13 cellular contexts compared by ENCODE assay signal in genomic region chr3:112767177-112767576, GRCh38.
DNase-seq lines count a peak whose midpoint lies in the region; ATAC-seq and TF ChIP-seq lines count a peak whose summit lies in the region.
"Had no signal": no experiment of that assay in that cellular context is flagged by ENCODE, and none has a peak within 500 bp of the region (broad histone marks: within the 10 kb centered on the region; RNA-seq: fewer than 3 reads in every experiment).

No MANE protein-coding gene starts in this region.

- no TSS peak for BruUV-seq in MCF 10A (replicated peaks; lab: Mats Ljungman, UMichigan)

- no peak overlapping the region for H3K4me3 Mint-ChIP-seq in naive thymus-derived CD4-positive, alpha-beta T cell
- no peak overlapping the region for H3K4me3 Mint-ChIP-seq in CD8-positive, alpha-beta T cell
- no peak overlapping the region for H3K4me3 Mint-ChIP-seq in MCF 10A (ENCODE audit: unreplicated experiment)
- H3K4me3 Mint-ChIP-seq: activated T-cell treated with anti-CD3 and anti-CD28 coated beads, Interleukin-2, amount 50 U/mL, for 72 hours; natural killer cell treated with Interleukin-12 subunit alpha and Interleukin-12 subunit beta and Interleukin-15 and Interleukin-18, amount 100 ng/mL, for 72 hours had no signal

- no peaks in the 10 kb centered on the region for H3K9me3 ChIP-seq in naive thymus-derived CD4-positive, alpha-beta T cell (ENCODE audit: control insufficient read depth in 2 of 3, low read length in 3 of 3)
- no peaks in the 10 kb centered on the region for H3K9me3 ChIP-seq in CD8-positive, alpha-beta T cell (ENCODE audit: low read length)
- H3K9me3 ChIP-seq: suprapubic skin had no signal

- no peak overlapping the region for H3K27ac Mint-ChIP-seq in naive thymus-derived CD4-positive, alpha-beta T cell
- H3K27ac Mint-ChIP-seq in CD8-positive, alpha-beta T cell, result no peak overlapping the region
- H3K27ac Mint-ChIP-seq in MCF 10A (ENCODE audit: low read depth, unreplicated experiment), result no peak overlapping the region
- H3K27ac Mint-ChIP-seq: activated T-cell treated with anti-CD3 and anti-CD28 coated beads, Interleukin-2, amount 50 U/mL, for 72 hours; natural killer cell treated with Interleukin-12 subunit alpha and Interleukin-12 subunit beta and Interleukin-15 and Interleukin-18, amount 100 ng/mL, for 72 hours had no signal

- H3K27me3 Mint-ChIP-seq in naive thymus-derived CD4-positive, alpha-beta T cell, result no peaks in the 10 kb centered on the region
- no peaks in the 10 kb centered on the region for H3K27me3 Mint-ChIP-seq in CD8-positive, alpha-beta T cell (ENCODE audit: low read depth)
- H3K27me3 Mint-ChIP-seq in MCF 10A (ENCODE audit: insufficient read depth, unreplicated experiment), result no peaks in the 10 kb centered on the region
- H3K27me3 Mint-ChIP-seq: natural killer cell treated with Interleukin-12 subunit alpha and Interleukin-12 subunit beta and Interleukin-15 and Interleukin-18, amount 100 ng/mL, for 72 hours had no signal

- peaks cover 0 to 3% (median 0%) of the 10 kb centered on the region in 11 donors for H3K9me3 Mint-ChIP-seq in naive thymus-derived CD4-positive, alpha-beta T cell
- no peaks in the 10 kb centered on the region for H3K9me3 Mint-ChIP-seq in CD8-positive, alpha-beta T cell
- no peaks in the 10 kb centered on the region for H3K9me3 Mint-ChIP-seq in MCF 10A (ENCODE audit: unreplicated experiment)
- H3K9me3 Mint-ChIP-seq: activated T-cell treated with anti-CD3 and anti-CD28 coated beads, Interleukin-2, amount 50 U/mL, for 72 hours; natural killer cell treated with Interleukin-12 subunit alpha and Interleukin-12 subunit beta and Interleukin-15 and Interleukin-18, amount 100 ng/mL, for 72 hours had no signal

- CTCF ChIA-PET in naive thymus-derived CD4-positive, alpha-beta T cell (lab: Charles Lee), result interaction anchor here (0.6 kb wide), 1 partner anchor 11 kb away, joined by 4 read pairs; no protein-coding TSS in a partner anchor
- CTCF ChIA-PET in CD8-positive, alpha-beta T cell (lab: Charles Lee), result interaction anchor here (1.2 kb wide), 1 partner anchor 17 kb away, joined by 3 read pairs; no protein-coding TSS in a partner anchor
- CTCF ChIA-PET in MCF 10A (lab: Yijun Ruan, JAX), result interaction anchor here (0.6 to 1.2 kb wide), 3 partner anchors 21 to 46 kb away, joined by 3 to 4 read pairs (median 4); no protein-coding TSS in a partner anchor

- H3K36me3 Mint-ChIP-seq in naive thymus-derived CD4-positive, alpha-beta T cell, result no peaks in the 10 kb centered on the region
- no peaks in the 10 kb centered on the region for H3K36me3 Mint-ChIP-seq in CD8-positive, alpha-beta T cell
- no peaks in the 10 kb centered on the region for H3K36me3 Mint-ChIP-seq in MCF 10A (ENCODE audit: insufficient read depth, unreplicated experiment)
- H3K36me3 Mint-ChIP-seq: natural killer cell treated with Interleukin-12 subunit alpha and Interleukin-12 subunit beta and Interleukin-15 and Interleukin-18, amount 100 ng/mL, for 72 hours had no signal

- H3K4me3 ChIP-seq in naive thymus-derived CD4-positive, alpha-beta T cell (ENCODE audit: low read length), result no peak overlapping the region
- no peak overlapping the region for H3K4me3 ChIP-seq in CD8-positive, alpha-beta T cell (ENCODE audit: low read depth, low read length)
- H3K4me3 ChIP-seq: suprapubic skin had no signal

- POLR2A ChIA-PET in naive thymus-derived CD4-positive, alpha-beta T cell (lab: Charles Lee), result no interaction called here
- POLR2A ChIA-PET in CD8-positive, alpha-beta T cell (lab: Charles Lee), result no interaction called here
- POLR2A ChIA-PET in MCF 10A (lab: Yijun Ruan, JAX), result no interaction called here

- no peak overlapping the region for H3K27ac ChIP-seq in naive thymus-derived CD4-positive, alpha-beta T cell (ENCODE audit: low read depth, low read length)
- H3K27ac ChIP-seq in CD8-positive, alpha-beta T cell (ENCODE audit: low read depth, low read length), result no peak overlapping the region
- H3K27ac ChIP-seq: suprapubic skin had no signal

- peak; percentile 39 for DNase-seq in OCI-M1 (lab: John Stamatoyannopoulos, UW)
- DNase-seq in naive thymus-derived CD4-positive, alpha-beta T cell, result no peak
- no peak for DNase-seq in CD8-positive, alpha-beta T cell
- no peak for DNase-seq in activated CD4-positive, alpha-beta T cell treated with anti-CD3 and anti-CD28 coated beads for 48 hours
- no peak for DNase-seq in MCF 10A (ENCODE audit: unreplicated experiment)
- no peak for DNase-seq in A172 (ENCODE audit: low spot score)
- DNase-seq: activated T-cell treated with anti-CD3 and anti-CD28 coated beads, Interleukin-2, amount 50 U/mL, for 72 hours; DND-41; NCI-H226 had no signal

- H3K4me1 ChIP-seq in naive thymus-derived CD4-positive, alpha-beta T cell (ENCODE audit: control insufficient read depth in 2 of 2, insufficient read depth in 2 of 2, low read length in 2 of 2), result no peaks in the 10 kb centered on the region
- H3K4me1 ChIP-seq in CD8-positive, alpha-beta T cell (ENCODE audit: insufficient read depth, low read length), result no peaks in the 10 kb centered on the region
- H3K4me1 ChIP-seq: suprapubic skin had no signal

- no peaks in the 10 kb centered on the region for H3K27me3 ChIP-seq in naive thymus-derived CD4-positive, alpha-beta T cell (ENCODE audit: control insufficient read depth in 2 of 2, insufficient read depth in 2 of 2, low read length in 2 of 2)
- H3K27me3 ChIP-seq in CD8-positive, alpha-beta T cell (ENCODE audit: insufficient read depth, low read length), result no peaks in the 10 kb centered on the region
- H3K27me3 ChIP-seq: suprapubic skin had no signal

- peak; percentile 87 for ATAC-seq in GM18868 (IDR thresholded peaks at IDR 0.05; ENCODE audit: unreplicated experiment)
- ATAC-seq in HG02798 (IDR thresholded peaks at IDR 0.05; ENCODE audit: poor library complexity, unreplicated experiment), result peak; percentile 80
- peak; percentile 42 for ATAC-seq in naive thymus-derived CD4-positive, alpha-beta T cell
- ATAC-seq in CD8-positive, alpha-beta T cell, result no peak
- ATAC-seq: activated T-cell treated with anti-CD3 and anti-CD28 coated beads, Interleukin-2, amount 50 U/mL, for 72 hours had no signal

- peaks cover 0 to 8% (median 0%) of the 10 kb centered on the region in 7 donors for H3K4me1 Mint-ChIP-seq in naive thymus-derived CD4-positive, alpha-beta T cell
- no peaks in the 10 kb centered on the region for H3K4me1 Mint-ChIP-seq in CD8-positive, alpha-beta T cell (ENCODE audit: low read depth)
- no peaks in the 10 kb centered on the region for H3K4me1 Mint-ChIP-seq in MCF 10A (ENCODE audit: insufficient read depth, unreplicated experiment)

- no peak for TF ChIP-seq CTCF in CD8-positive, alpha-beta T cell (IDR thresholded peaks at IDR 0.05)
- no peak for TF ChIP-seq CTCF in MCF 10A (IDR thresholded peaks at IDR 0.05; ENCODE audit: unreplicated experiment)

- intact Hi-C loops in naive thymus-derived CD4-positive, alpha-beta T cell (cut with micrococcal nuclease), result no loop called here
- intact Hi-C loops in CD8-positive, alpha-beta T cell (cut with DNase I, micrococcal nuclease), result no loop called here
- intact Hi-C loops in MCF 10A (cut with micrococcal nuclease), result no loop called here

- H3K36me3 ChIP-seq in naive thymus-derived CD4-positive, alpha-beta T cell (ENCODE audit: control insufficient read depth in 2 of 3, insufficient read depth in 3 of 3, low read length in 3 of 3), result no peaks in the 10 kb centered on the region
- H3K36me3 ChIP-seq in CD8-positive, alpha-beta T cell (ENCODE audit: insufficient read depth, low read length), result no peaks in the 10 kb centered on the region
- H3K36me3 ChIP-seq: suprapubic skin had no signal
